1 cellular context compared by ENCODE assay signal in genomic region chr9:97363661-97364299, GRCh38.
TF ChIP-seq lines count a peak whose summit lies in the region.

No MANE protein-coding gene starts in this region.

TF ChIP-seq in GM12878, 131 proteins besides CTCF, POLR2A, EP300 and RAD21:
- TF ChIP-seq RUNX3 (IDR thresholded peaks at IDR 0.05; ENCODE audit: low read length) (peak; percentile 48), EED (IDR thresholded peaks at IDR 0.05; ENCODE audit: low read depth) (0 out of 2 replicates have a peak, but pooled peaks have one; percentile 12), PRDM15 (CRISPR knock-in tag; IDR thresholded peaks at IDR 0.05) (no peak), YY1 (IDR thresholded peaks at IDR 0.05; ENCODE audit: low read depth, low read length) (peak; percentile 46; the same call in 1 of the 2 replicates)
